ENCODE assay signal across 8 cellular contexts in the genomic region with DNA sequence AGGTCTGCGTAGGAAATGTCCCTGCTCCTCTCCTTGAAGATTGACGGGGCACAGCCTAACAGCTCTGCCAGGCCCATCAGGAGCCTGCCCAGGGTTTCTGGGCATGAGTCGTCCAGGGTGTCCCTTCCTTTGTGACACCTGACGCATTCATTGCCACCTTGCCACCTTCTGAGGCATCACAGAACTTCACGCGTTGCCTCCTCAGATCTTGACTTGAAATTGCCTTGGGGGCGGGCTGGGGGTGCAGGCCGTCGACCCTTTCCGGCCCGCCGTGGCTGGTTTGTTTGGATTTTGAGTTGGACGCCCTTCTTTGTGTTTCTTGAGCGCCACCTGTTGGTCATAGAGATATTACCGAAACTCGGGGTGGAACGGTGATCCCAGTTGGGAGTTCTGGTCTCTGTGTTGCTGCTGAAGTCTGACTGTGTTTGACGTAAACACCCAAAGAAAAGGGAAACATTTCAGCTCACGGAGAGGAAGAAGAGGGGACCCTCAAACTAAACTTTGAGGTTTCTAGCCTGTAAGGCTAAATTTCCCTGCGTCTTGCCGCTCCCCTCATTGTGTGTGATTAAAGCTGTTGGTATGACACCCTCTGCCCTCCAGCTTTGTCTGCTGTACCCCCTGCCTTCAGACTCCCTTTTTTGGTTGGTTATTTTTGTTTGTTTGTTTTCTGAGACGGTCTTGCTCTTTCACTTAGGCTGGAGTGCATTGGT. TPM values are rescaled to one million over a fixed set of nuclear protein-coding genes. Genes with fewer than 3 reads are reported as not detected.
DNase-seq lines count a peak whose midpoint lies in the region; ATAC-seq lines count a peak whose summit lies in the region.

No MANE protein-coding gene starts in this region.

- no peaks in the 10 kb centered on the region for H3K27me3 ChIP-seq in mesendoderm (ENCODE audit: insufficient read depth, low read length, poor library complexity)

- H3K79me2 ChIP-seq in mesendoderm (ENCODE audit: control insufficient read depth, insufficient read depth, low read length), result peaks cover 5% of the 10 kb centered on the region

- CTCF ChIA-PET in activated CD4-positive, alpha-beta memory T cell treated with anti-CD3 and anti-CD28 coated beads for 36 hours (lab: Charles Lee), result interaction anchor here (0.6 to 6.9 kb wide), 36 partner anchors 7 to 329 kb away, joined by 3 to 159 read pairs (median 4); partner anchors contain the start of genes CFAP251 and RHOF

- no peaks in the 10 kb centered on the region for H3K27me3 Mint-ChIP-seq in activated CD4-positive, alpha-beta memory T cell treated with anti-CD3 and anti-CD28 coated beads for 36 hours

- H3K18ac ChIP-seq in mesendoderm (ENCODE audit: low read length), result no peak overlapping the region

- no peak overlapping the region for H3K4me3 Mint-ChIP-seq in activated CD4-positive, alpha-beta memory T cell treated with anti-CD3 and anti-CD28 coated beads for 36 hours

- in situ Hi-C loops in ACHN (cut with HindIII; ENCODE audit: low pct_ligation_motif_present, low pct_unique_long_range_greater_than_20kb, low sequenced_read_pairs), result no loop called here

- peak overlapping the region; percentile 58 for H3K56ac ChIP-seq in mesendoderm (ENCODE audit: low read length)

- no peak overlapping the region for H3K27ac ChIP-seq in mesendoderm (ENCODE audit: low read depth, low read length)

- WGBS in mesendoderm (ENCODE audit: extremely low coverage, insufficient coverage, low lambda C conversion rate), result no CpG with 5 or more reads among the region's 22 CpGs

- H3K79me1 ChIP-seq in mesendoderm (ENCODE audit: low read length), result peaks cover 16% of the 10 kb centered on the region

- ATAC-seq in HG03442 (IDR thresholded peaks at IDR 0.05; ENCODE audit: unreplicated experiment), result no peak

- H3K23ac ChIP-seq in mesendoderm (ENCODE audit: low read length), result no peak overlapping the region

- no peak overlapping the region for H2BK120ac ChIP-seq in mesendoderm (ENCODE audit: low read depth, low read length)

- H3K36me3 ChIP-seq in mesendoderm (ENCODE audit: control insufficient read depth, insufficient read depth, low read length), result no peaks in the 10 kb centered on the region

- no peak overlapping the region for H3K4me3 ChIP-seq in mesendoderm (ENCODE audit: low read length)

- peaks cover 2% of the 10 kb centered on the region for H3K36me3 Mint-ChIP-seq in activated CD4-positive, alpha-beta memory T cell treated with anti-CD3 and anti-CD28 coated beads for 36 hours

- H3K27ac Mint-ChIP-seq in activated CD4-positive, alpha-beta memory T cell treated with anti-CD3 and anti-CD28 coated beads for 36 hours, result no peak overlapping the region

- no peak overlapping the region for H3K4ac ChIP-seq in mesendoderm (ENCODE audit: low read depth, low read length)

- H2BK15ac ChIP-seq in mesendoderm (replicated peaks; ENCODE audit: low read depth), result no peak overlapping the region

- H2BK5ac ChIP-seq in mesendoderm (ENCODE audit: low read length), result no peak overlapping the region

- no peaks in the 10 kb centered on the region for H3K9me3 Mint-ChIP-seq in activated CD4-positive, alpha-beta memory T cell treated with anti-CD3 and anti-CD28 coated beads for 36 hours

- H2AK5ac ChIP-seq in mesendoderm (ENCODE audit: low read length), result no peak overlapping the region

- POLR2A ChIA-PET in activated CD4-positive, alpha-beta memory T cell treated with anti-CD3 and anti-CD28 coated beads for 36 hours (lab: Charles Lee), result no interaction called here

- no peak overlapping the region for H4K5ac ChIP-seq in mesendoderm (ENCODE audit: low read length)

- no peaks in the 10 kb centered on the region for H3K4me1 ChIP-seq in mesendoderm (ENCODE audit: control insufficient read depth, low read depth, low read length)

- no peak overlapping the region for H4K8ac ChIP-seq in mesendoderm (ENCODE audit: low read depth, low read length)

- DNase-seq in ACHN (peak; percentile 83), GM19238 (ENCODE audit: insufficient read length, low spot score) (peak; percentile 47), NCI-H510A treated with DMSO at 0.1 percent for 48 hours (lab: John Stamatoyannopoulos, UW) (peak; percentile 68), ecto neural progenitor cell (ENCODE audit: low spot score) (peak; percentile 89), mesendoderm (peak; percentile 84)
- DNase-seq in activated CD4-positive, alpha-beta memory T cell treated with anti-CD3 and anti-CD28 coated beads for 36 hours, result peak; percentile 79
- DNase-seq in stimulated activated CD8-positive, alpha-beta memory T cell treated with anti-CD3 and anti-CD28 coated beads, Interleukin-15, amount 100 ng/mL, for 48 hours (ENCODE audit: low read depth in 2 of 2), result peak; percentile 27 to 30

- H3K4me2 ChIP-seq in mesendoderm (ENCODE audit: low read length), result no peak overlapping the region

- H3K9ac ChIP-seq in mesendoderm (ENCODE audit: low read length), result peak overlapping the region; percentile 47

- H3K4me1 Mint-ChIP-seq in activated CD4-positive, alpha-beta memory T cell treated with anti-CD3 and anti-CD28 coated beads for 36 hours (ENCODE audit: low read depth), result peaks cover 25% of the 10 kb centered on the region

- intact Hi-C loops in activated CD4-positive, alpha-beta memory T cell treated with anti-CD3 and anti-CD28 coated beads for 36 hours (cut with micrococcal nuclease), result loop anchor here (1.0 to 5.0 kb wide), 2 partner anchors 41 to 69 kb away; no protein-coding TSS in a partner anchor

RNA-seq across cellular contexts. Expression of gene MLXIP, which starts 44.6 kb away (rescaled TPM):
- total RNA-seq in activated CD4-positive, alpha-beta memory T cell treated with anti-CD3 and anti-CD28 coated beads for 36 hours, result 10 to 100 TPM; 17.5 to 19.6 TPM
- 48.2 TPM for polyA plus RNA-seq in mesendoderm (2013, experiment 1 of 2)
- polyA plus RNA-seq in mesendoderm (2013, experiment 2 of 2), result 49.6 TPM

RNA-seq across cellular contexts. Expression of gene IL31, which starts 50.8 kb away (rescaled TPM):
- 1 to 10 TPM; 3.8 to 4.0 TPM for total RNA-seq in activated CD4-positive, alpha-beta memory T cell treated with anti-CD3 and anti-CD28 coated beads for 36 hours
- not detected for polyA plus RNA-seq in mesendoderm (2013, experiment 1 of 2)
- polyA plus RNA-seq in mesendoderm (2013, experiment 2 of 2), result not detected

RNA-seq across cellular contexts. Expression of gene LRRC43, which starts 59.7 kb away (rescaled TPM):
- total RNA-seq in activated CD4-positive, alpha-beta memory T cell treated with anti-CD3 and anti-CD28 coated beads for 36 hours, result under 1 TPM; 0.41 to 0.76 TPM
- polyA plus RNA-seq in mesendoderm (2013, experiment 1 of 2), result 0.08 TPM
- polyA plus RNA-seq in mesendoderm (2013, experiment 2 of 2), result 0.03 TPM

Comparison
In these comparisons a context has a peak if more than half of its experiments do, and no peak if none do; other contexts are left out.
1. DNase-seq: peak in every context shown above with its lines; median percentile 89 in ecto neural progenitor cell; 84 in mesendoderm; 83 in ACHN; 79 in activated CD4-positive, alpha-beta memory T cell treated with anti-CD3 and anti-CD28 coated beads for 36 hours; 68 in NCI-H510A treated with DMSO at 0.1 percent for 48 hours; 47 in GM19238; 28 in stimulated activated CD8-positive, alpha-beta memory T cell treated with anti-CD3 and anti-CD28 coated beads, Interleukin-15, amount 100 ng/mL, for 48 hours.